Comparison of ENCODE assay signal across 8 cellular contexts in the genomic region with DNA sequence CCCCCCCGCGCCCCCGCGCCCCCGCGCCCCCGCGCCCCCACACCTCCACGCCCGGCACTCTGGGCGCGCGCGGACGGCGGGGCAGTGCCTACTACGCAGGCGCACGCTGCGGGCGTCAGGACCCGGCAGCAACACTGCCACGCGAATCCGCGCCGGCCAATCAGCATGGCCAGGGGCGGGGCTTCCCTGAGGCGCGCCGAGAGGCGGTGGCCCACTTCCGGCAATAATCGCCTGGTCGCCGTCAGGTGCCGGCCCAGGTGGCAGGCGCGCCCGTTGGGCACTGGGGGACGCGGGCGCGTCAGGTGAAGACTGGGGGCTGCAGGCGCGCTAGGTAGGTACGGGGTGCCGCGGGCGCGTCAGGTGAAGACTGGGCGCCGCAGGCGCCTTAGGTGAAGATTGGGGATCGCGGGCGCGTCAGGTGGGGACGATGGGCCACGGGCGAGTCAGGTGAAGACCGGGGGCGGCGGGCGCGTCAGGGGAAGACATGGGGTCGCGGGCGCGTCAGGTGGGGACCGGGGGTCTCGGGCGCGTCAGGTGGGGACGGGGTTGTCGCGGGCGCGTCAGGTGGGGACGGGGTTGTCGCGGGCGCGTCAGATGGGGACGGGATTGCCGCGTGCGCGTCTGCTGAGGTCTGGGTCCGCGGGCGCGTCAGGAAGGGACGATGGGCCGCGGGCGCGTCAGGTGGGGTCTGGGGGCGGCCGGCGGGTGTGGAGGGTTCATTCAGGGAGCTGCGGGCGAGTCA.
DNase-seq lines count a peak whose midpoint lies in the region; ATAC-seq, FAIRE-seq and TF ChIP-seq lines count a peak whose summit lies in the region.

No MANE protein-coding gene starts in this region.

- peak overlapping the region; percentile 77 for H3K9ac ChIP-seq in HepG2 (ENCODE audit: insufficient read depth, low read depth, low read length)

- peak overlapping the region; percentile 89 for H3K27ac Mint-ChIP-seq in activated CD4-positive, alpha-beta T cell treated with anti-CD3 and anti-CD28 coated beads, Interleukin-2, amount 10 ng/mL, durations not matched to agents 24 days and 14 days

- DNase-seq in C1 segment of cervical spinal cord (lab: John Stamatoyannopoulos, UW) (peak; percentile 22 to 93 (median 85)), NCI-H526 (lab: John Stamatoyannopoulos, UW) (peak; percentile 61 to 98), dedifferentiated amniotic fluid mesenchymal stem cell (ENCODE audit: extremely low spot score) (peak; percentile 82), HepG2 (ENCODE audit: low spot score) (peak; percentile 89)
- peak; percentile 99 for DNase-seq in activated CD4-positive, alpha-beta T cell treated with anti-CD3 and anti-CD28 coated beads, Interleukin-2, amount 10 ng/mL, durations not matched to agents 24 days and 14 days
- peak; percentile 92 for DNase-seq in stimulated activated CD4-positive, alpha-beta T cell treated with anti-CD3 and anti-CD28 coated beads, Interleukin-4, amount 100 ng/mL, for 1 hour

- H3K27me3 ChIP-seq in HepG2 (ENCODE audit: control insufficient read depth in 1 of 2, insufficient read depth in 2 of 2, low read length in 2 of 2): no peaks in the 10 kb centered on the region

- FAIRE-seq in HepG2 (lab: Jason Lieb, UNC): no peak

- POLR2A ChIA-PET in HepG2 (lab: Yijun Ruan, JAX): no interaction called here

- H3K4me3 Mint-ChIP-seq in activated CD4-positive, alpha-beta T cell treated with anti-CD3 and anti-CD28 coated beads, Interleukin-2, amount 10 ng/mL, durations not matched to agents 24 days and 14 days: peak overlapping the region; percentile 93

- no peaks in the 10 kb centered on the region for H4K20me1 ChIP-seq in HepG2 (ENCODE audit: insufficient read depth, low read length)

- peaks cover 34% of the 10 kb centered on the region for H3K79me2 ChIP-seq in HepG2 (ENCODE audit: insufficient read depth, low read length)

- peak overlapping the region; percentile 77 to 97 (median 91); a peak in 5 of 6 replicates for H3K4me3 ChIP-seq in HepG2 (replicated peaks in 1 of 3; ENCODE audit: insufficient read depth in 1 of 3, low read depth in 2 of 3, low read length in 3 of 3)

- H2AFZ ChIP-seq in HepG2 (ENCODE audit: low read length): no peak overlapping the region

- 1% methylated on average over 31 of the region's 103 CpGs for WGBS in HepG2 (ENCODE audit: low lambda C conversion rate)

- TF ChIP-seq POLR2A in HepG2 (IDR thresholded peaks at IDR 0.05; ENCODE audit: insufficient read depth in 1 of 2, low read depth in 2 of 2, low read length in 2 of 2): peak; percentile 51 to 52; a peak in 2 of 4 replicates

- CTCF ChIA-PET in HepG2 (lab: Yijun Ruan, JAX; ENCODE audit: low intra/inter-chr PET ratio, low total read pairs): no interaction called here

- H3K4me2 ChIP-seq in HepG2 (ENCODE audit: low read depth, low read length): peak overlapping the region; percentile 78

- ATAC-seq in GM19328 (IDR thresholded peaks at IDR 0.05; ENCODE audit: unreplicated experiment): peak; percentile 85
- ATAC-seq in HG03457 (IDR thresholded peaks at IDR 0.05; ENCODE audit: unreplicated experiment): peak; percentile 70
- ATAC-seq in HepG2: peak; percentile 93

- H3K9me3 ChIP-seq in HepG2 (ENCODE audit: low read length): no peaks in the 10 kb centered on the region

- H3K4me1 Mint-ChIP-seq in activated CD4-positive, alpha-beta T cell treated with anti-CD3 and anti-CD28 coated beads, Interleukin-2, amount 10 ng/mL, durations not matched to agents 24 days and 14 days: peaks cover 28% of the 10 kb centered on the region

- intact Hi-C loops in activated CD4-positive, alpha-beta T cell treated with anti-CD3 and anti-CD28 coated beads, Interleukin-2, amount 10 ng/mL, durations not matched to agents 24 days and 14 days (cut with micrococcal nuclease): loop anchor here (5.0 kb wide), 1 partner anchor 56 kb away; no protein-coding TSS in a partner anchor
- intact Hi-C loops in HepG2 (cut with micrococcal nuclease; ENCODE audit: unreplicated experiment): loop anchor here (5.0 kb wide), 1 partner anchor 51 kb away; no protein-coding TSS in a partner anchor

- peak; percentile 28; the same call in 1 of the 2 replicates for TF ChIP-seq RAD21 in HepG2 (CRISPR knock-in tag; IDR thresholded peaks at IDR 0.05)

- peak overlapping the region; percentile 50 for H3K27ac ChIP-seq in HepG2 (ENCODE audit: extremely low read length, insufficient read depth, low read length)

- no peak for TF ChIP-seq EP300 in HepG2 (IDR thresholded peaks at IDR 0.05; ENCODE audit: low read depth in 2 of 2, low read length in 2 of 2)
- TF ChIP-seq EP300 in HepG2 (CRISPR knock-in tag; IDR thresholded peaks at IDR 0.05; ENCODE audit: borderline replicate concordance): 0 out of 2 replicates have a peak, but pooled peaks have one; percentile 15

- in situ Hi-C loops in HepG2 (cut with HindIII; ENCODE audit: extremely low pct_ligation_motif_present, low pct_unique_long_range_greater_than_20kb): no loop called here

- no peak for TF ChIP-seq CTCF in HepG2 (CRISPR knock-in tag; IDR thresholded peaks at IDR 0.05)

- H3K27me3 Mint-ChIP-seq in activated CD4-positive, alpha-beta T cell treated with anti-CD3 and anti-CD28 coated beads, Interleukin-2, amount 10 ng/mL, durations not matched to agents 24 days and 14 days: peaks cover 13% of the 10 kb centered on the region

- H3K36me3 Mint-ChIP-seq in activated CD4-positive, alpha-beta T cell treated with anti-CD3 and anti-CD28 coated beads, Interleukin-2, amount 10 ng/mL, durations not matched to agents 24 days and 14 days (ENCODE audit: low read depth): no peaks in the 10 kb centered on the region

- H3K36me3 ChIP-seq in HepG2 (replicated peaks in 1 of 2; ENCODE audit: control insufficient read depth in 1 of 2, insufficient read depth in 2 of 2, low read length in 2 of 2): no peaks in the 10 kb centered on the region

- no TSS peak for BruUV-seq in HepG2 (replicated peaks; lab: Mats Ljungman, UMichigan)

- H3K9me3 Mint-ChIP-seq in activated CD4-positive, alpha-beta T cell treated with anti-CD3 and anti-CD28 coated beads, Interleukin-2, amount 10 ng/mL, durations not matched to agents 24 days and 14 days: no peaks in the 10 kb centered on the region

- peaks cover 50% of the 10 kb centered on the region for H3K4me1 ChIP-seq in HepG2 (ENCODE audit: insufficient read depth, low read length)

TF ChIP-seq in HepG2, 621 proteins besides CTCF, POLR2A, EP300 and RAD21 (continues in another document):
- TF ChIP-seq POLR2AphosphoS5 (IDR thresholded peaks at IDR 0.05; ENCODE audit: low read depth, low read length): peak; percentile 49; the same call in 1 of the 2 replicates
- TF ChIP-seq ZNF619 (CRISPR knock-in tag; IDR thresholded peaks at IDR 0.05): no peak
- TF ChIP-seq RFX5 (IDR thresholded peaks at IDR 0.05; ENCODE audit: low read depth, low read length): peak; percentile 40; the same call in 1 of the 2 replicates
- TF ChIP-seq ATF7 (IDR thresholded peaks at IDR 0.05): no peak
- TF ChIP-seq ATF7 (CRISPR knock-in tag; IDR thresholded peaks at IDR 0.05): no peak
- no peak for TF ChIP-seq ZNF510 (CRISPR knock-in tag; IDR thresholded peaks at IDR 0.05; ENCODE audit: low read depth)
- TF ChIP-seq MXD4 (CRISPR knock-in tag; IDR thresholded peaks at IDR 0.05): peak; percentile 87
- peak; percentile 39 for TF ChIP-seq TBL1XR1 (IDR thresholded peaks at IDR 0.05; ENCODE audit: borderline replicate concordance, low read length, partially characterized antibody)
- peak; percentile 70; the same call in 1 of the 2 replicates for TF ChIP-seq CCDC6 (CRISPR knock-in tag; IDR thresholded peaks at IDR 0.05)
- TF ChIP-seq HDAC2 (CRISPR knock-in tag; IDR thresholded peaks at IDR 0.05): peak; percentile 78
- TF ChIP-seq, protein P1, sequence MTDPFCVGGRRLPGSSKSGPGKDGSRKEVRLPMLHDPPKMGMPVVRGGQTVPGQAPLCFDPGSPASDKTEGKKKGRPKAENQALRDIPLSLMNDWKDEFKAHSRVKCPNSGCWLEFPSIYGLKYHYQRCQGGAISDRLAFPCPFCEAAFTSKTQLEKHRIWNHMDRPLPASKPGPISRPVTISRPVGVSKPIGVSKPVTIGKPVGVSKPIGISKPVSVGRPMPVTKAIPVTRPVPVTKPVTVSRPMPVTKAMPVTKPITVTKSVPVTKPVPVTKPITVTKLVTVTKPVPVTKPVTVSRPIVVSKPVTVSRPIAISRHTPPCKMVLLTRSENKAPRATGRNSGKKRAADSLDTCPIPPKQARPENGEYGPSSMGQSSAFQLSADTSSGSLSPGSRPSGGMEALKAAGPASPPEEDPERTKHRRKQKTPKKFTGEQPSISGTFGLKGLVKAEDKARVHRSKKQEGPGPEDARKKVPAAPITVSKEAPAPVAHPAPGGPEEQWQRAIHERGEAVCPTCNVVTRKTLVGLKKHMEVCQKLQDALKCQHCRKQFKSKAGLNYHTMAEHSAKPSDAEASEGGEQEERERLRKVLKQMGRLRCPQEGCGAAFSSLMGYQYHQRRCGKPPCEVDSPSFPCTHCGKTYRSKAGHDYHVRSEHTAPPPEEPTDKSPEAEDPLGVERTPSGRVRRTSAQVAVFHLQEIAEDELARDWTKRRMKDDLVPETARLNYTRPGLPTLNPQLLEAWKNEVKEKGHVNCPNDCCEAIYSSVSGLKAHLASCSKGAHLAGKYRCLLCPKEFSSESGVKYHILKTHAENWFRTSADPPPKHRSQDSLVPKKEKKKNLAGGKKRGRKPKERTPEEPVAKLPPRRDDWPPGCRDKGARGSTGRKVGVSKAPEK (CRISPR knock-in tag; IDR thresholded peaks at IDR 0.05; ENCODE audit: borderline replicate concordance): no peak
- peak; percentile 95 for TF ChIP-seq KMT2A (CRISPR knock-in tag; IDR thresholded peaks at IDR 0.05)
- no peak for TF ChIP-seq ZNF143 (CRISPR knock-in tag; IDR thresholded peaks at IDR 0.05)
- TF ChIP-seq BHLHE40 (IDR thresholded peaks at IDR 0.05; ENCODE audit: low read length): peak; percentile 42; the same call in 1 of the 2 replicates
- peak; percentile 75; the same call in 1 of the 2 replicates for TF ChIP-seq ZNF709 (CRISPR knock-in tag; IDR thresholded peaks at IDR 0.05)
- no peak for TF ChIP-seq TEAD3 (CRISPR knock-in tag; optimal IDR thresholded peaks at IDR 0.05; ENCODE audit: borderline replicate concordance)
- TF ChIP-seq ZNF737 (CRISPR knock-in tag; IDR thresholded peaks at IDR 0.05; ENCODE audit: borderline replicate concordance): no peak
- TF ChIP-seq, protein P2, sequence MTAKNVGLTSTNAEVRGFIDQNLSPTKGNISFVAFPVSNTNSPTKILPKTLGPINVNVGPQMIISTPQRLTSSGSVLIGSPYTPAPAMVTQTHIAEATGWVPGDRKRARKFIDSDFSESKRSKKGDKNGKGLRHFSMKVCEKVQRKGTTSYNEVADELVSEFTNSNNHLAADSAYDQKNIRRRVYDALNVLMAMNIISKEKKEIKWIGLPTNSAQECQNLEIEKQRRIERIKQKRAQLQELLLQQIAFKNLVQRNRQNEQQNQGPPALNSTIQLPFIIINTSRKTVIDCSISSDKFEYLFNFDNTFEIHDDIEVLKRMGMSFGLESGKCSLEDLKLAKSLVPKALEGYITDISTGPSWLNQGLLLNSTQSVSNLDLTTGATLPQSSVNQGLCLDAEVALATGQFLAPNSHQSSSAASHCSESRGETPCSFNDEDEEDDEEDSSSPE (CRISPR knock-in tag; IDR thresholded peaks at IDR 0.05): peak; percentile 86

Comparison
In these comparisons a context has a peak if more than half of its experiments do, and no peak if none do; other contexts are left out.
1. Peak in every context shown above with its lines: DNase-seq, ATAC-seq, H3K4me3 ChIP-seq and H3K27ac ChIP-seq.